Comparison of ENCODE assay signal across 8 cellular contexts in genomic region chr17:77884019-77884418, GRCh38.
DNase-seq lines count a peak whose midpoint lies in the region; ATAC-seq and TF ChIP-seq lines count a peak whose summit lies in the region.

No MANE protein-coding gene starts in this region.

- no peaks in the 10 kb centered on the region for H3K9me3 Mint-ChIP-seq in activated naive CD8-positive, alpha-beta T cell treated with anti-CD3 and anti-CD28 coated beads, Interleukin-2, amount 10 ng/mL, durations not matched to agents 7 days and 5 days

- intact Hi-C loops in mucosa of descending colon (cut with DNase I, micrococcal nuclease) = no loop called here

- peaks cover 1% of the 10 kb centered on the region for H3K36me3 Mint-ChIP-seq in activated naive CD8-positive, alpha-beta T cell treated with anti-CD3 and anti-CD28 coated beads, Interleukin-2, amount 10 ng/mL, durations not matched to agents 7 days and 5 days

- no peak for TF ChIP-seq CTCF in mucosa of descending colon (IDR thresholded peaks at IDR 0.05)

- H3K4me1 Mint-ChIP-seq in activated naive CD8-positive, alpha-beta T cell treated with anti-CD3 and anti-CD28 coated beads, Interleukin-2, amount 10 ng/mL, durations not matched to agents 7 days and 5 days = peaks cover 47% of the 10 kb centered on the region

- DNase-seq in DMS 273 treated with DMSO at 0.1 percent for 48 hours (lab: John Stamatoyannopoulos, UW) (peak; percentile 15), NCI-H146 (lab: John Stamatoyannopoulos, UW) (peak; percentile 58), midbrain (lab: John Stamatoyannopoulos, UW) (peak; percentile 86), islet precursor cell (no peak), mucosa of descending colon (no peak), left lobe of liver (ENCODE audit: low spot score) (no peak)
- DNase-seq in activated naive CD8-positive, alpha-beta T cell treated with anti-CD3 and anti-CD28 coated beads, Interleukin-2, amount 10 ng/mL, durations not matched to agents 7 days and 5 days = no peak

- ATAC-seq in activated naive CD8-positive, alpha-beta T cell treated with anti-CD3 and anti-CD28 coated beads, Interleukin-2, amount 10 ng/mL, durations not matched to agents 7 days and 5 days (ENCODE audit: low read depth) = no peak
- no peak for ATAC-seq in HG03342 (IDR thresholded peaks at IDR 0.05; ENCODE audit: unreplicated experiment)
- ATAC-seq in mucosa of descending colon = no peak
- no peak for ATAC-seq in left lobe of liver

- H3K27ac Mint-ChIP-seq in activated naive CD8-positive, alpha-beta T cell treated with anti-CD3 and anti-CD28 coated beads, Interleukin-2, amount 10 ng/mL, durations not matched to agents 7 days and 5 days = peak overlapping the region; percentile 87

- no peaks in the 10 kb centered on the region for H3K36me3 ChIP-seq in mucosa of descending colon (ENCODE audit: low read depth)

- H3K4me1 ChIP-seq in mucosa of descending colon (ENCODE audit: low read depth) = peaks cover 13% of the 10 kb centered on the region

- H3K4me3 ChIP-seq in mucosa of descending colon = no peak overlapping the region

- H3K27me3 Mint-ChIP-seq in activated naive CD8-positive, alpha-beta T cell treated with anti-CD3 and anti-CD28 coated beads, Interleukin-2, amount 10 ng/mL, durations not matched to agents 7 days and 5 days = peaks cover 21% of the 10 kb centered on the region

- peak overlapping the region; percentile 42 for H3K4me3 Mint-ChIP-seq in activated naive CD8-positive, alpha-beta T cell treated with anti-CD3 and anti-CD28 coated beads, Interleukin-2, amount 10 ng/mL, durations not matched to agents 7 days and 5 days

- POLR2A ChIA-PET in activated naive CD8-positive, alpha-beta T cell treated with anti-CD3 and anti-CD28 coated beads, Interleukin-2, amount 10 ng/mL, durations not matched to agents 7 days and 5 days (lab: Charles Lee) = interaction anchor here (1.0 to 1.8 kb wide), 3 partner anchors 12 to 76 kb away, joined by 3 to 6 read pairs (median 3); partner anchors contain the start of gene TNRC6C

- no peaks in the 10 kb centered on the region for H3K9me3 ChIP-seq in mucosa of descending colon

Comparison
In these comparisons a context has a peak if more than half of its experiments do, and no peak if none do; other contexts are left out.
1. DNase-seq: peak in DMS 273 treated with DMSO at 0.1 percent for 48 hours (single experiment), NCI-H146 (single experiment) and midbrain (single experiment); none in activated naive CD8-positive, alpha-beta T cell treated with anti-CD3 and anti-CD28 coated beads, Interleukin-2, amount 10 ng/mL, durations not matched to agents 7 days and 5 days (single experiment), islet precursor cell (single experiment), mucosa of descending colon (0 of 3) and left lobe of liver (single experiment).